In the genomic region with DNA sequence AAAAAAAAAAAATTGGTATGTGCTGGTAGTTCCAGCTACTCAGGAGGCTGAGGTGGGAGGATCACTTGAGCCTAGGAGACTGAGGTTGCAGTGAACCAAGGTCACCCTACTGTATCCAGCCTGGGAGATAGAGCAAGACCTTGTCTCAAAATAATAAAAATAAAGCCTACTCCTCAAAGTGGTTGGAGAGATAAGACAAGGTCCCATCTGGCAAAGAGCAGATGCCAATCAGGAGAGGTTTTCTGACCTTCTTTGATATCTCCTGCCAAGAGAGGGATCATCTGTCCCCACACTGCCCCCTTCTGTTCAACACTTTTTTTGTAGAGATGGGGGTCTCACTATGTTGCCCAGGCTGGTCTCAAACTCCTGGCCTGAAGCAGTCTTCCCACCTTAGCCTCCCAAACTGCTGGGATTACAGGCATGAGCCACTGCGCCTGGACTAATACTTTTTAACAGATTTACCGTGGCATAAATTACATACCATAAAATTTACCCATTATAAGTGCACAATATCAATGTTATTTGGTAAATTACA, we compare ENCODE assay signal across 2 cellular contexts.
A peak's percentile ranks its signal among the peaks of the same experiment; 100 is the strongest.
TF ChIP-seq lines count a peak whose summit lies in the region.

No MANE protein-coding gene starts in this region.

TF ChIP-seq in Ishikawa, 13 proteins besides CTCF, POLR2A, EP300 and RAD21 (continued from another document):
- TF ChIP-seq, protein P1, sequence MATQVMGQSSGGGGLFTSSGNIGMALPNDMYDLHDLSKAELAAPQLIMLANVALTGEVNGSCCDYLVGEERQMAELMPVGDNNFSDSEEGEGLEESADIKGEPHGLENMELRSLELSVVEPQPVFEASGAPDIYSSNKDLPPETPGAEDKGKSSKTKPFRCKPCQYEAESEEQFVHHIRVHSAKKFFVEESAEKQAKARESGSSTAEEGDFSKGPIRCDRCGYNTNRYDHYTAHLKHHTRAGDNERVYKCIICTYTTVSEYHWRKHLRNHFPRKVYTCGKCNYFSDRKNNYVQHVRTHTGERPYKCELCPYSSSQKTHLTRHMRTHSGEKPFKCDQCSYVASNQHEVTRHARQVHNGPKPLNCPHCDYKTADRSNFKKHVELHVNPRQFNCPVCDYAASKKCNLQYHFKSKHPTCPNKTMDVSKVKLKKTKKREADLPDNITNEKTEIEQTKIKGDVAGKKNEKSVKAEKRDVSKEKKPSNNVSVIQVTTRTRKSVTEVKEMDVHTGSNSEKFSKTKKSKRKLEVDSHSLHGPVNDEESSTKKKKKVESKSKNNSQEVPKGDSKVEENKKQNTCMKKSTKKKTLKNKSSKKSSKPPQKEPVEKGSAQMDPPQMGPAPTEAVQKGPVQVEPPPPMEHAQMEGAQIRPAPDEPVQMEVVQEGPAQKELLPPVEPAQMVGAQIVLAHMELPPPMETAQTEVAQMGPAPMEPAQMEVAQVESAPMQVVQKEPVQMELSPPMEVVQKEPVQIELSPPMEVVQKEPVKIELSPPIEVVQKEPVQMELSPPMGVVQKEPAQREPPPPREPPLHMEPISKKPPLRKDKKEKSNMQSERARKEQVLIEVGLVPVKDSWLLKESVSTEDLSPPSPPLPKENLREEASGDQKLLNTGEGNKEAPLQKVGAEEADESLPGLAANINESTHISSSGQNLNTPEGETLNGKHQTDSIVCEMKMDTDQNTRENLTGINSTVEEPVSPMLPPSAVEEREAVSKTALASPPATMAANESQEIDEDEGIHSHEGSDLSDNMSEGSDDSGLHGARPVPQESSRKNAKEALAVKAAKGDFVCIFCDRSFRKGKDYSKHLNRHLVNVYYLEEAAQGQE (IDR thresholded peaks at IDR 0.05; ENCODE audit: low read depth), result no peak

TF ChIP-seq in K562, 482 proteins besides CTCF, POLR2A, EP300 and RAD21 (continued from another document):
- TF ChIP-seq, protein P2, sequence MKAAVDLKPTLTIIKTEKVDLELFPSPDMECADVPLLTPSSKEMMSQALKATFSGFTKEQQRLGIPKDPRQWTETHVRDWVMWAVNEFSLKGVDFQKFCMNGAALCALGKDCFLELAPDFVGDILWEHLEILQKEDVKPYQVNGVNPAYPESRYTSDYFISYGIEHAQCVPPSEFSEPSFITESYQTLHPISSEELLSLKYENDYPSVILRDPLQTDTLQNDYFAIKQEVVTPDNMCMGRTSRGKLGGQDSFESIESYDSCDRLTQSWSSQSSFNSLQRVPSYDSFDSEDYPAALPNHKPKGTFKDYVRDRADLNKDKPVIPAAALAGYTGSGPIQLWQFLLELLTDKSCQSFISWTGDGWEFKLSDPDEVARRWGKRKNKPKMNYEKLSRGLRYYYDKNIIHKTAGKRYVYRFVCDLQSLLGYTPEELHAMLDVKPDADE (conservative IDR thresholded peaks at IDR 0.05; ENCODE audit: control insufficient read depth, low read depth, low read length), result no peak
- TF ChIP-seq CHD2 (IDR thresholded peaks at IDR 0.05; ENCODE audit: low read depth, low read length), result no peak
- no peak for TF ChIP-seq DIDO1 (tag; IDR thresholded peaks at IDR 0.05; ENCODE audit: low read depth)
- TF ChIP-seq NFATC3 (IDR thresholded peaks at IDR 0.05), result no peak
- peak; percentile 51 for TF ChIP-seq CBFA2T3 (IDR thresholded peaks at IDR 0.05)
- peak; percentile 62 for TF ChIP-seq TEAD4 (IDR thresholded peaks at IDR 0.05; ENCODE audit: low read length)
- TF ChIP-seq TEAD4 (CRISPR knock-in tag; IDR thresholded peaks at IDR 0.05; ENCODE audit: borderline replicate concordance), result no peak
- TF ChIP-seq HDAC3 (IDR thresholded peaks at IDR 0.05; ENCODE audit: borderline replicate concordance, partially characterized antibody), result no peak
- no peak for TF ChIP-seq RB1 (IDR thresholded peaks at IDR 0.05; ENCODE audit: low read depth)
- TF ChIP-seq HDAC1 (IDR thresholded peaks at IDR 0.05), result no peak
- TF ChIP-seq RCOR1 (IDR thresholded peaks at IDR 0.05; ENCODE audit: borderline replicate concordance in 1 of 2, low read depth in 2 of 2, low read length in 2 of 2), result no peak
- TF ChIP-seq GABPB1 (CRISPR knock-in tag; IDR thresholded peaks at IDR 0.05), result no peak
- no peak for TF ChIP-seq HEY1 (CRISPR knock-in tag; IDR thresholded peaks at IDR 0.05; ENCODE audit: borderline replicate concordance)
- no peak for TF ChIP-seq BHLHE40 (IDR thresholded peaks at IDR 0.05; ENCODE audit: low read length)
- no peak for TF ChIP-seq ZNF143 (CRISPR knock-in tag; IDR thresholded peaks at IDR 0.05)
- 0 out of 2 replicates have a peak, but pooled peaks have one; percentile 13 for TF ChIP-seq TCF3 (CRISPR knock-in tag; IDR thresholded peaks at IDR 0.05)
- TF ChIP-seq, protein P3, sequence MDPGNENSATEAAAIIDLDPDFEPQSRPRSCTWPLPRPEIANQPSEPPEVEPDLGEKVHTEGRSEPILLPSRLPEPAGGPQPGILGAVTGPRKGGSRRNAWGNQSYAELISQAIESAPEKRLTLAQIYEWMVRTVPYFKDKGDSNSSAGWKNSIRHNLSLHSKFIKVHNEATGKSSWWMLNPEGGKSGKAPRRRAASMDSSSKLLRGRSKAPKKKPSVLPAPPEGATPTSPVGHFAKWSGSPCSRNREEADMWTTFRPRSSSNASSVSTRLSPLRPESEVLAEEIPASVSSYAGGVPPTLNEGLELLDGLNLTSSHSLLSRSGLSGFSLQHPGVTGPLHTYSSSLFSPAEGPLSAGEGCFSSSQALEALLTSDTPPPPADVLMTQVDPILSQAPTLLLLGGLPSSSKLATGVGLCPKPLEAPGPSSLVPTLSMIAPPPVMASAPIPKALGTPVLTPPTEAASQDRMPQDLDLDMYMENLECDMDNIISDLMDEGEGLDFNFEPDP (CRISPR knock-in tag; IDR thresholded peaks at IDR 0.05), result no peak
- no peak for TF ChIP-seq ETV6 (IDR thresholded peaks at IDR 0.05; ENCODE audit: borderline replicate concordance in 1 of 2, low read depth in 2 of 2, low read length in 1 of 2)
- TF ChIP-seq ETV6 (CRISPR knock-in tag; IDR thresholded peaks at IDR 0.05; ENCODE audit: borderline replicate concordance), result no peak
- TF ChIP-seq CBFA2T2 (conservative IDR thresholded peaks at IDR 0.05), result 0 out of 2 replicates have a peak, but pooled peaks have one; percentile 11
- TF ChIP-seq NFXL1 (CRISPR knock-in tag; IDR thresholded peaks at IDR 0.05), result no peak
- no peak for TF ChIP-seq SUPT5H (IDR thresholded peaks at IDR 0.05)
- TF ChIP-seq BACH1 (tag; IDR thresholded peaks at IDR 0.05), result no peak
- TF ChIP-seq ZBTB1 (CRISPR knock-in tag; IDR thresholded peaks at IDR 0.05; ENCODE audit: borderline replicate concordance, low read depth), result no peak
- TF ChIP-seq, protein P4, sequence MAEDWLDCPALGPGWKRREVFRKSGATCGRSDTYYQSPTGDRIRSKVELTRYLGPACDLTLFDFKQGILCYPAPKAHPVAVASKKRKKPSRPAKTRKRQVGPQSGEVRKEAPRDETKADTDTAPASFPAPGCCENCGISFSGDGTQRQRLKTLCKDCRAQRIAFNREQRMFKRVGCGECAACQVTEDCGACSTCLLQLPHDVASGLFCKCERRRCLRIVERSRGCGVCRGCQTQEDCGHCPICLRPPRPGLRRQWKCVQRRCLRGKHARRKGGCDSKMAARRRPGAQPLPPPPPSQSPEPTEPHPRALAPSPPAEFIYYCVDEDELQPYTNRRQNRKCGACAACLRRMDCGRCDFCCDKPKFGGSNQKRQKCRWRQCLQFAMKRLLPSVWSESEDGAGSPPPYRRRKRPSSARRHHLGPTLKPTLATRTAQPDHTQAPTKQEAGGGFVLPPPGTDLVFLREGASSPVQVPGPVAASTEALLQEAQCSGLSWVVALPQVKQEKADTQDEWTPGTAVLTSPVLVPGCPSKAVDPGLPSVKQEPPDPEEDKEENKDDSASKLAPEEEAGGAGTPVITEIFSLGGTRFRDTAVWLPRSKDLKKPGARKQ (CRISPR knock-in tag; IDR thresholded peaks at IDR 0.05), result no peak
- no peak for TF ChIP-seq ELF4 (CRISPR knock-in tag; IDR thresholded peaks at IDR 0.05)
- TF ChIP-seq, protein P5, sequence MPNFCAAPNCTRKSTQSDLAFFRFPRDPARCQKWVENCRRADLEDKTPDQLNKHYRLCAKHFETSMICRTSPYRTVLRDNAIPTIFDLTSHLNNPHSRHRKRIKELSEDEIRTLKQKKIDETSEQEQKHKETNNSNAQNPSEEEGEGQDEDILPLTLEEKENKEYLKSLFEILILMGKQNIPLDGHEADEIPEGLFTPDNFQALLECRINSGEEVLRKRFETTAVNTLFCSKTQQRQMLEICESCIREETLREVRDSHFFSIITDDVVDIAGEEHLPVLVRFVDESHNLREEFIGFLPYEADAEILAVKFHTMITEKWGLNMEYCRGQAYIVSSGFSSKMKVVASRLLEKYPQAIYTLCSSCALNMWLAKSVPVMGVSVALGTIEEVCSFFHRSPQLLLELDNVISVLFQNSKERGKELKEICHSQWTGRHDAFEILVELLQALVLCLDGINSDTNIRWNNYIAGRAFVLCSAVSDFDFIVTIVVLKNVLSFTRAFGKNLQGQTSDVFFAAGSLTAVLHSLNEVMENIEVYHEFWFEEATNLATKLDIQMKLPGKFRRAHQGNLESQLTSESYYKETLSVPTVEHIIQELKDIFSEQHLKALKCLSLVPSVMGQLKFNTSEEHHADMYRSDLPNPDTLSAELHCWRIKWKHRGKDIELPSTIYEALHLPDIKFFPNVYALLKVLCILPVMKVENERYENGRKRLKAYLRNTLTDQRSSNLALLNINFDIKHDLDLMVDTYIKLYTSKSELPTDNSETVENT (CRISPR knock-in tag; IDR thresholded peaks at IDR 0.05), result no peak
- TF ChIP-seq ZNF23 (CRISPR knock-in tag; IDR thresholded peaks at IDR 0.05), result no peak
- no peak for TF ChIP-seq MBD2 (IDR thresholded peaks at IDR 0.05; ENCODE audit: borderline replicate concordance, low read depth)
- TF ChIP-seq EHMT2 (IDR thresholded peaks at IDR 0.05), result no peak
- TF ChIP-seq SAFB (IDR thresholded peaks at IDR 0.05; ENCODE audit: borderline replicate concordance, low read depth, low read length), result no peak
- TF ChIP-seq SMAD4 (CRISPR knock-in tag; conservative IDR thresholded peaks at IDR 0.05), result no peak
- peak; percentile 41 for TF ChIP-seq TAL1 (IDR thresholded peaks at IDR 0.05)
- TF ChIP-seq SAFB2 (IDR thresholded peaks at IDR 0.05; ENCODE audit: borderline replicate concordance, low read depth, low read length, severe bottlenecking), result no peak
